23 cellular contexts compared by ENCODE assay signal in the genomic region with DNA sequence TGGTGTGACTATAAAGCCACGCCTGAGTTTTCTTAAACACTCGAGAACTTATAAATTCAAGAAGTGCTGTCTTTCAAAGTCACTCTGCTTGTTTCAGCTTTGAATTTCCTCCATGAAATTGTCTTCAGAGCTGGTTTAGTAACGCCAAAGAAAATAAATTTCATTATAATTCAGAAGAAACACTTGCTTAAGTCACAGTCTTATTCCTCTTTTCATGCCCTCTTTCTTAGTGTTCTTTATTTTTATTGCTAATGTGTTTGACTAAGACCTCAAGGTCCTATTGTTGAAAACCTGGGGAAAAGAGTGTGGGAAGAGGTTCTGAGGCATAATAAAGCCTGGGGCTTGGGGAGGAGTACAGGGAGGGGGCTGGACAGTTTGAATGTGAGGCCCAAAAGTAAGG.
"Had no signal": no experiment of that assay in that cellular context is flagged by ENCODE, and none has a peak within 500 bp of the region (broad histone marks: within the 10 kb centered on the region; RNA-seq: fewer than 3 reads in every experiment).

No MANE protein-coding gene starts in this region.

- DNase-seq: dorsolateral prefrontal cortex; effector CD4-positive, alpha-beta T cell; foreskin keratinocyte; heart left ventricle; left cardiac atrium; left lung; mesenchymal stem cell; midbrain; naive thymus-derived CD4-positive, alpha-beta T cell; pancreas; right lobe of liver; small intestine; stimulated activated CD4-positive, alpha-beta T cell treated with anti-CD3 and anti-CD28 coated beads, Interleukin-15, amount 100 ng/mL, for 24 hours; stimulated activated CD4-positive, alpha-beta T cell treated with anti-CD3 and anti-CD28 coated beads, Interleukin-2, amount 100 ng/mL, for 48 hours; stimulated activated naive B cell treated with anti-CD40 and anti-IgM and Interleukin-4, amounts not matched to agents 10 μg/mL and 1 μg/mL and 100 μg/mL, for 72 hours; transverse colon; upper lobe of right lung; uterus had no signal

- H3K9me3 ChIP-seq: esophagus muscularis mucosa, gastroesophageal sphincter, heart left ventricle, left lung, neutrophil, pancreas, right lobe of liver, suprapubic skin, transverse colon, upper lobe of right lung, uterus had no signal

- H3K4me2 ChIP-seq: hepatocyte had no signal

- H3K27me3 ChIP-seq: dorsolateral prefrontal cortex, esophagus muscularis mucosa, foreskin keratinocyte, gastroesophageal sphincter, heart left ventricle, hepatocyte, left lung, neutrophil, pancreas, right lobe of liver, suprapubic skin, transverse colon, upper lobe of right lung, uterus had no signal

- H2AFZ ChIP-seq: hepatocyte had no signal

- H3K27ac ChIP-seq: dorsolateral prefrontal cortex, esophagus muscularis mucosa, foreskin keratinocyte, gastroesophageal sphincter, heart left ventricle, hepatocyte, left lung, neutrophil, pancreas, right lobe of liver, suprapubic skin, transverse colon, upper lobe of right lung, uterus had no signal

- H3K4me3 ChIP-seq: dorsolateral prefrontal cortex, esophagus muscularis mucosa, gastroesophageal sphincter, heart left ventricle, hepatocyte, left lung, pancreas, right lobe of liver, suprapubic skin, transverse colon, upper lobe of right lung, uterus had no signal

- H3K4me1 ChIP-seq: foreskin keratinocyte had no signal

- H3K36me3 ChIP-seq: esophagus muscularis mucosa, left lung, neutrophil, pancreas, right lobe of liver, suprapubic skin, transverse colon, upper lobe of right lung, uterus had no signal
